Comparison of ENCODE assay signal across 27 cellular contexts in the genomic region with DNA sequence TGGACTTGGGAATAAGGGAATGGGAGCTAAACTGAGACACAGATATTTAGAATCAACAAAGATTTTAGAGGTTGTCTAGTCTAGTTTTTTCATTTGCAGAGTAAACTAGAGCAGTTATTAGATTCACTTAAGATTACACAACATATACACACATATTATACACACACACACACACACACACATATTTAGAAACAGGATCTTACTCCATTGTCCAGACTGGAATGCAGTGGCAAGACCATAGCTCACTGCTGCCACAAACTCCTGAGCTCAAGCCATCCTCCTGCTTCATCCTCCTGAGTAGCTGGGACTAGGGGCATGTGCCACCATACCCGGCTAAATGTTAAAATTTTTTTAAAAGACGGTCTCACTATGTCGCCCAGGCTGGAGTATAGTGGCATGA.
"Had no signal": no experiment of that assay in that cellular context is flagged by ENCODE, and none has a peak within 500 bp of the region (broad histone marks: within the 10 kb centered on the region; RNA-seq: fewer than 3 reads in every experiment).

No MANE protein-coding gene starts in this region.

- H3K9me3 Mint-ChIP-seq: stimulated activated naive CD8-positive, alpha-beta T cell treated with anti-CD3 and anti-CD28 coated beads, Interleukin-15, Interleukin-2, amounts not matched to agents 100 ng/mL and 50 ng/mL, for 24 hours had no signal

- H3K27ac Mint-ChIP-seq: natural killer cell treated with Interleukin-12 subunit alpha and Interleukin-12 subunit beta and Interleukin-15 and Interleukin-18, amount 100 ng/mL, for 72 hours; stimulated activated naive CD8-positive, alpha-beta T cell treated with anti-CD3 and anti-CD28 coated beads, Interleukin-15, Interleukin-2, amounts not matched to agents 100 ng/mL and 50 ng/mL, for 24 hours; type B pancreatic cell had no signal

- H3K4me1 ChIP-seq: pancreas, prostate gland, suprapubic skin, tibial artery, uterus had no signal

- H3K27me3 Mint-ChIP-seq: naive thymus-derived CD4-positive, alpha-beta T cell; natural killer cell treated with Interleukin-12 subunit alpha and Interleukin-12 subunit beta and Interleukin-15 and Interleukin-18, amount 100 ng/mL, for 72 hours; stimulated activated naive CD8-positive, alpha-beta T cell treated with anti-CD3 and anti-CD28 coated beads, Interleukin-15, Interleukin-2, amounts not matched to agents 100 ng/mL and 50 ng/mL, for 24 hours; type B pancreatic cell had no signal

- H3K27me3 ChIP-seq: pancreas, suprapubic skin, tibial artery, uterus had no signal

- H3K9me3 ChIP-seq: left ventricle myocardium inferior, mucosa of descending colon, pancreas, prostate gland, suprapubic skin, thoracic aorta, tibial artery, uterus had no signal

- ATAC-seq: mucosa of descending colon; naive thymus-derived CD4-positive, alpha-beta T cell; pancreas; right cardiac atrium; sciatic nerve had no signal

- H3K4me3 Mint-ChIP-seq: naive thymus-derived CD4-positive, alpha-beta T cell; natural killer cell treated with Interleukin-12 subunit alpha and Interleukin-12 subunit beta and Interleukin-15 and Interleukin-18, amount 100 ng/mL, for 72 hours; neural crest cell; stimulated activated naive CD8-positive, alpha-beta T cell treated with anti-CD3 and anti-CD28 coated beads, Interleukin-15, Interleukin-2, amounts not matched to agents 100 ng/mL and 50 ng/mL, for 24 hours; type B pancreatic cell had no signal

- DNase-seq: islet precursor cell; left ventricle myocardium inferior; midbrain; mucosa of descending colon; naive thymus-derived CD4-positive, alpha-beta T cell; nucleus accumbens; pancreas; posterior cingulate gyrus; retina; right cardiac atrium; stimulated activated CD4-positive, alpha-beta T cell treated with anti-CD3 and anti-CD28 coated beads, Interleukin-12 subunit alpha, Interleukin-12 subunit beta, amount 100 ng/mL, for 4 hours; stimulated activated CD4-positive, alpha-beta T cell treated with anti-CD3 and anti-CD28 coated beads, Interleukin-15, amount 100 ng/mL, for 24 hours; stimulated activated CD4-positive, alpha-beta T cell treated with anti-CD3 and anti-CD28 coated beads, Interleukin-2, amount 100 ng/mL, for 24 hours; stimulated activated CD4-positive, alpha-beta T cell treated with anti-CD3 and anti-CD28 coated beads, Interleukin-4, amount 100 ng/mL, for 1 hour; stimulated activated naive CD4-positive, alpha-beta T cell; tibial artery; uterus had no signal

- H3K4me3 ChIP-seq: left ventricle myocardium inferior, lung, mucosa of descending colon, pancreas, prostate gland, skin epidermis, suprapubic skin, thoracic aorta, tibial artery, uterus had no signal

- H3K36me3 ChIP-seq: left ventricle myocardium inferior, pancreas, prostate gland, suprapubic skin, thoracic aorta, tibial artery, uterus had no signal

- H3K27ac ChIP-seq: left ventricle myocardium inferior, pancreas, prostate gland, skin epidermis, suprapubic skin, thoracic aorta, tibial artery, uterus had no signal
